8 cellular contexts compared by ENCODE assay signal in the genomic region with DNA sequence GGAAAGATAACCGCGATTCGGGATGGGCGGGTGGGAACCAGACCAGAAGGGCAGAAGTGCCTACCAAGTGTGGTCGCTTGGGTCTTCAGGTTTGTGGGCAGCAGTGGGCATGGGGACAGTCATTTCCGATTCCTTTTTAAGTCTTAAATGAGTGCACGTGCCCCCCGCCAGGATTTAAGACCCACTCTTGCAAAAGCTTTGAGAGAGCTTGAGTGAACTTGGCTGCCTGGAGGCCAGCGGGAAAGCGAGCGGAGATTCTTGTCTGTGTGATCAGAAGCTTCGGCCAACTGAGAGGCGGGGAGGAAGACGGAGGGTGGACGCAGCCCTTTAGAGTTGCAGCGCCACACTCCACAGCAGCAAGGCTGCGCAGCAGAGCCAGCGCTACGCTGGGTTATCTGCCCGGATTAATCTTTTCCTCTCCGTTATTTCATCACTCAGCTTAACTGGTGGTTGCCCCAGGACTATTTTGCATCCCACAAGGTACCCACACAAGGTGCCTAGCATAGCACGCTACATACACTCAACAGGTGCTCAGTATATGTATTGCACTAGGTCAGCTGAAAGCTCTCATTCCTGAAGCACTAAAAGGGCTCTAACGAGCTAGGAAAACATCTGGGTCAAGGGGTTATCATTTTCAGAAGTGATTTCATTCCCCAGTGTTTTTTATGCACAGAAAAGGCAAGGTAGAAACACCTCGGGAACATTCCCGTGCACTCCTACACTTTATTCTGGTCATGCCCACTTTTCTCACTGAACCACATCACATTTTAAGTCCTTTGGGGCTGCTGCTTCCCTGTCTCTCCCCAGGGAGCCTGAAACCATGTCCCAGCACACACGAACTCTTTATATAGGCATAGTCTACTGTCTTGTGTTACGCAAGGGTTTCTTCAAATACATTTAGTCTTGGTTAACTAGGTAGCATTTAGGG. TPM values are rescaled to one million over a fixed set of nuclear protein-coding genes. Genes with fewer than 3 reads are reported as not detected.
DNase-seq lines count a peak whose midpoint lies in the region; ATAC-seq and TF ChIP-seq lines count a peak whose summit lies in the region.

No MANE protein-coding gene starts in this region.

- ATAC-seq in GM18520 (IDR thresholded peaks at IDR 0.05; ENCODE audit: unreplicated experiment) (peak; percentile 26), Right ventricle myocardium inferior (peak; percentile 79), omental fat pad (ENCODE audit: low FRiP score) (peak; percentile 49)

- H3K4me1 Mint-ChIP-seq in activated T-helper 1 cell treated with anti-CD3 and anti-CD28 coated beads, Interleukin-12 subunit alpha, Interleukin-12 subunit beta, Interleukin-2, Interleukin-4 antibody, amounts not matched to agents 30 ng/mL and 10 ng/mL and 1 ng/mL, durations not matched to agents 14 hours and 24 hours and 36 hours (ENCODE audit: low read depth), result peaks cover 52% of the 10 kb centered on the region

- peaks cover 8% of the 10 kb centered on the region for H3K27me3 Mint-ChIP-seq in activated T-helper 1 cell treated with anti-CD3 and anti-CD28 coated beads, Interleukin-12 subunit alpha, Interleukin-12 subunit beta, Interleukin-2, Interleukin-4 antibody, amounts not matched to agents 30 ng/mL and 10 ng/mL and 1 ng/mL, durations not matched to agents 14 hours and 24 hours and 36 hours (ENCODE audit: insufficient read depth)

- H3K27ac Mint-ChIP-seq in activated T-helper 1 cell treated with anti-CD3 and anti-CD28 coated beads, Interleukin-12 subunit alpha, Interleukin-12 subunit beta, Interleukin-2, Interleukin-4 antibody, amounts not matched to agents 30 ng/mL and 10 ng/mL and 1 ng/mL, durations not matched to agents 14 hours and 24 hours and 36 hours, result peak overlapping the region; percentile 73

- in situ Hi-C loops in ACHN (cut with HindIII; ENCODE audit: low pct_ligation_motif_present, low pct_unique_long_range_greater_than_20kb, low sequenced_read_pairs), result no loop called here

- peak overlapping the region; percentile 80 for H3K4me3 Mint-ChIP-seq in activated T-helper 1 cell treated with anti-CD3 and anti-CD28 coated beads, Interleukin-12 subunit alpha, Interleukin-12 subunit beta, Interleukin-2, Interleukin-4 antibody, amounts not matched to agents 30 ng/mL and 10 ng/mL and 1 ng/mL, durations not matched to agents 14 hours and 24 hours and 36 hours

- peak; percentile 59 for DNase-seq in ACHN
- peak; percentile 13 for DNase-seq in NCI-H1092 treated with DMSO at 0.1 percent for 48 hours (lab: John Stamatoyannopoulos, UW)
- DNase-seq in activated T-helper 1 cell treated with anti-CD3 and anti-CD28 coated beads, Interleukin-12 subunit alpha, Interleukin-12 subunit beta, Interleukin-2, Interleukin-4 antibody, amounts not matched to agents 30 ng/mL and 10 ng/mL and 1 ng/mL, durations not matched to agents 14 hours and 24 hours and 36 hours (ENCODE audit: low spot score), result no peak
- peak; percentile 68 for DNase-seq in Right ventricle myocardium inferior (ENCODE audit: missing footprints)
- peak; percentile 50 for DNase-seq in omental fat pad (ENCODE audit: low spot score)
- DNase-seq in GM19240 (ENCODE audit: insufficient read length, low spot score), result no peak
- no peak for DNase-seq in NCI-H1048 (lab: John Stamatoyannopoulos, UW)

- intact Hi-C loops in activated T-helper 1 cell treated with anti-CD3 and anti-CD28 coated beads, Interleukin-12 subunit alpha, Interleukin-12 subunit beta, Interleukin-2, Interleukin-4 antibody, amounts not matched to agents 30 ng/mL and 10 ng/mL and 1 ng/mL, durations not matched to agents 14 hours and 24 hours and 36 hours (cut with micrococcal nuclease), result loop anchor here (1.0 to 5.0 kb wide), 5 partner anchors 20 to 157 kb away; a partner anchor contains a TSS
- intact Hi-C loops in Right ventricle myocardium inferior (cut with DNase I), result no loop called here

- no peak for TF ChIP-seq CTCF in omental fat pad (IDR thresholded peaks at IDR 0.05)

- no peaks in the 10 kb centered on the region for H3K9me3 Mint-ChIP-seq in activated T-helper 1 cell treated with anti-CD3 and anti-CD28 coated beads, Interleukin-12 subunit alpha, Interleukin-12 subunit beta, Interleukin-2, Interleukin-4 antibody, amounts not matched to agents 30 ng/mL and 10 ng/mL and 1 ng/mL, durations not matched to agents 14 hours and 24 hours and 36 hours

- peaks cover 14% of the 10 kb centered on the region for H3K36me3 Mint-ChIP-seq in activated T-helper 1 cell treated with anti-CD3 and anti-CD28 coated beads, Interleukin-12 subunit alpha, Interleukin-12 subunit beta, Interleukin-2, Interleukin-4 antibody, amounts not matched to agents 30 ng/mL and 10 ng/mL and 1 ng/mL, durations not matched to agents 14 hours and 24 hours and 36 hours (ENCODE audit: low read depth)

RNA-seq across cellular contexts. Expression of a gene that starts 1.5 kb away (rescaled TPM):
- total RNA-seq in activated T-helper 1 cell treated with anti-CD3 and anti-CD28 coated beads, Interleukin-12 subunit alpha, Interleukin-12 subunit beta, Interleukin-2, Interleukin-4 antibody, amounts not matched to agents 30 ng/mL and 10 ng/mL and 1 ng/mL, durations not matched to agents 14 hours and 24 hours and 36 hours, result 89.8 and 94.9 TPM in 2 replicates
- total RNA-seq in Right ventricle myocardium inferior (1.2 TPM), omental fat pad (10 to 100 TPM in 1 of 4 donors, 1 to 10 TPM in 3; 4.1 to 48.9 (median 4.8) TPM)

Comparison
In these comparisons a context has a peak if more than half of its experiments do, and no peak if none do; other contexts are left out.
1. DNase-seq: peak in ACHN (single experiment), NCI-H1092 treated with DMSO at 0.1 percent for 48 hours (single experiment), Right ventricle myocardium inferior (single experiment) and omental fat pad (single experiment); none in activated T-helper 1 cell treated with anti-CD3 and anti-CD28 coated beads, Interleukin-12 subunit alpha, Interleukin-12 subunit beta, Interleukin-2, Interleukin-4 antibody, amounts not matched to agents 30 ng/mL and 10 ng/mL and 1 ng/mL, durations not matched to agents 14 hours and 24 hours and 36 hours (single experiment), GM19240 (single experiment) and NCI-H1048 (single experiment).
2. ATAC-seq: peak in every context shown above with its lines; median percentile 79 in Right ventricle myocardium inferior; 49 in omental fat pad; 26 in GM18520.